ENCODE assay signal across 12 cellular contexts in the genomic region with DNA sequence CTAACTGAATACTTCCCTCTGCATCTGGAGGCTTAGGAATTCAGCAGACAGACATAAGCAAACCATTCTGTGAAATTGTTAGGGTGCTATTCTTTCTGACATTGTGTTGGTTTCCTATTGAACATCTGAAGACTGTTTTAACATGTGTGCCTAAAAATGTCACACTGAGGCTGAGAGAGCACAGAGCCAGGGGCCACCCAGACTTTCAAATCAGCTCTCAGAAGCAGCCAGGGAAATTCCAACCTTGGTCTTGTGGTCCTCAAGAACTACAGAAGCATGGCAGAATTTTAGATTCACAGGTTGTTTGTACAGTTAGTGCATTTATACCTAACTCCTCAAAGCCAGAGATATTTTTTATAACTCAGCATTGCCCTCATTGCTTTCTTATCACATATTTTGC.
DNase-seq lines count a peak whose midpoint lies in the region; ATAC-seq and TF ChIP-seq lines count a peak whose summit lies in the region.
"Had no signal": no experiment of that assay in that cellular context is flagged by ENCODE, and none has a peak within 500 bp of the region (broad histone marks: within the 10 kb centered on the region; RNA-seq: fewer than 3 reads in every experiment).

No MANE protein-coding gene starts in this region.

- intact Hi-C loops in naive thymus-derived CD4-positive, alpha-beta T cell (cut with micrococcal nuclease), result loop anchor here (2.0 kb wide), 2 partner anchors 16 to 44 kb away; no protein-coding TSS in a partner anchor

- H3K27me3 Mint-ChIP-seq in naive thymus-derived CD4-positive, alpha-beta T cell, result no peaks in the 10 kb centered on the region
- no peaks in the 10 kb centered on the region for H3K27me3 Mint-ChIP-seq in chondrocyte (ENCODE audit: low read depth)

- H3K4me1 ChIP-seq in naive thymus-derived CD4-positive, alpha-beta T cell (ENCODE audit: control insufficient read depth in 2 of 2, insufficient read depth in 2 of 2, low read length in 2 of 2), result peaks cover 0 to 55% of the 10 kb centered on the region in 2 donors

- peak overlapping the region; percentile 47 for H3K27ac ChIP-seq in naive thymus-derived CD4-positive, alpha-beta T cell (ENCODE audit: low read depth, low read length)
- H3K27ac ChIP-seq in RWPE1, result no peak overlapping the region

- H3K4me3 Mint-ChIP-seq in naive thymus-derived CD4-positive, alpha-beta T cell, result peak overlapping the region; percentile 7 to 74 (median 56)
- H3K4me3 Mint-ChIP-seq in chondrocyte (ENCODE audit: unreplicated experiment), result no peak overlapping the region

- POLR2A ChIA-PET in naive thymus-derived CD4-positive, alpha-beta T cell (lab: Charles Lee), result interaction anchor here (1.1 to 2.0 kb wide), 2 partner anchors 16 to 31 kb away, joined by 3 to 4 read pairs; no protein-coding TSS in a partner anchor
- POLR2A ChIA-PET in RWPE1 (lab: Yijun Ruan, JAX; ENCODE audit: low non-redundant PET), result no interaction called here

- H3K27ac Mint-ChIP-seq in naive thymus-derived CD4-positive, alpha-beta T cell, result peak overlapping the region; percentile 33 to 96 (median 78)
- H3K27ac Mint-ChIP-seq in chondrocyte (ENCODE audit: unreplicated experiment), result no peak overlapping the region

- peaks cover 20 to 94% (median 89%) of the 10 kb centered on the region in 7 donors for H3K4me1 Mint-ChIP-seq in naive thymus-derived CD4-positive, alpha-beta T cell
- H3K4me1 Mint-ChIP-seq in chondrocyte (ENCODE audit: low read depth), result no peaks in the 10 kb centered on the region

- peaks cover 6 to 67% (median 61%) of the 10 kb centered on the region in 5 donors for H3K36me3 Mint-ChIP-seq in naive thymus-derived CD4-positive, alpha-beta T cell
- H3K36me3 Mint-ChIP-seq in chondrocyte (ENCODE audit: low read depth), result no peaks in the 10 kb centered on the region

- no peaks in the 10 kb centered on the region for H3K9me3 ChIP-seq in naive thymus-derived CD4-positive, alpha-beta T cell (ENCODE audit: control insufficient read depth in 2 of 3, low read length in 3 of 3)

- ATAC-seq in GM18519 (IDR thresholded peaks at IDR 0.05; ENCODE audit: low FRiP score, unreplicated experiment), result peak; percentile 65
- ATAC-seq in GM21526 (IDR thresholded peaks at IDR 0.05; ENCODE audit: low FRiP score, unreplicated experiment), result peak; percentile 58
- ATAC-seq in HG03378 (IDR thresholded peaks at IDR 0.05; ENCODE audit: unreplicated experiment), result peak; percentile 91
- peak; percentile 64 for ATAC-seq in naive thymus-derived CD4-positive, alpha-beta T cell
- ATAC-seq: left cardiac atrium had no signal

- peak in 4 of 9 donors; percentile 32 to 54 (median 39) for DNase-seq in naive thymus-derived CD4-positive, alpha-beta T cell
- no peak for DNase-seq in chondrocyte (ENCODE audit: low spot score)
- no peak for DNase-seq in AML-193 (lab: John Stamatoyannopoulos, UW)
- DNase-seq in activated gamma-delta T cell treated with Interleukin-2 at 50 U/mL for 16 hours, result no peak
- DNase-seq in RWPE1 (ENCODE audit: low spot score), result no peak
- DNase-seq: activated CD8-positive, alpha-beta memory T cell treated with anti-CD3 and anti-CD28 coated beads for 24 hours; left cardiac atrium; NCI-H1930; RPMI8226 had no signal

- CTCF ChIA-PET in naive thymus-derived CD4-positive, alpha-beta T cell (lab: Charles Lee), result interaction anchor here (0.6 to 1.2 kb wide), 2 partner anchors 16 to 179 kb away, joined by 3 to 6 read pairs; no protein-coding TSS in a partner anchor
- CTCF ChIA-PET in RWPE1 (lab: Yijun Ruan, JAX), result no interaction called here

- H3K4me3 ChIP-seq in naive thymus-derived CD4-positive, alpha-beta T cell (ENCODE audit: low read length), result no peak overlapping the region

- H3K9me3 Mint-ChIP-seq in naive thymus-derived CD4-positive, alpha-beta T cell, result peaks cover 0 to 8% (median 0%) of the 10 kb centered on the region in 11 donors
- peaks cover under 1% of the 10 kb centered on the region for H3K9me3 Mint-ChIP-seq in chondrocyte (ENCODE audit: low read depth)

- H3K27me3 ChIP-seq in naive thymus-derived CD4-positive, alpha-beta T cell (ENCODE audit: control insufficient read depth in 2 of 2, insufficient read depth in 2 of 2, low read length in 2 of 2), result no peaks in the 10 kb centered on the region

- H3K36me3 ChIP-seq in naive thymus-derived CD4-positive, alpha-beta T cell (ENCODE audit: control insufficient read depth in 2 of 3, insufficient read depth in 3 of 3, low read length in 3 of 3), result peaks cover 0 to 5% (median 0%) of the 10 kb centered on the region in 3 experiments

- no peak for TF ChIP-seq CTCF in chondrocyte (IDR thresholded peaks at IDR 0.05)
- TF ChIP-seq CTCF in RWPE1 (conservative IDR thresholded peaks at IDR 0.05; ENCODE audit: low read depth), result no peak
